Comparison of ENCODE assay signal across 10 cellular contexts in the genomic region with DNA sequence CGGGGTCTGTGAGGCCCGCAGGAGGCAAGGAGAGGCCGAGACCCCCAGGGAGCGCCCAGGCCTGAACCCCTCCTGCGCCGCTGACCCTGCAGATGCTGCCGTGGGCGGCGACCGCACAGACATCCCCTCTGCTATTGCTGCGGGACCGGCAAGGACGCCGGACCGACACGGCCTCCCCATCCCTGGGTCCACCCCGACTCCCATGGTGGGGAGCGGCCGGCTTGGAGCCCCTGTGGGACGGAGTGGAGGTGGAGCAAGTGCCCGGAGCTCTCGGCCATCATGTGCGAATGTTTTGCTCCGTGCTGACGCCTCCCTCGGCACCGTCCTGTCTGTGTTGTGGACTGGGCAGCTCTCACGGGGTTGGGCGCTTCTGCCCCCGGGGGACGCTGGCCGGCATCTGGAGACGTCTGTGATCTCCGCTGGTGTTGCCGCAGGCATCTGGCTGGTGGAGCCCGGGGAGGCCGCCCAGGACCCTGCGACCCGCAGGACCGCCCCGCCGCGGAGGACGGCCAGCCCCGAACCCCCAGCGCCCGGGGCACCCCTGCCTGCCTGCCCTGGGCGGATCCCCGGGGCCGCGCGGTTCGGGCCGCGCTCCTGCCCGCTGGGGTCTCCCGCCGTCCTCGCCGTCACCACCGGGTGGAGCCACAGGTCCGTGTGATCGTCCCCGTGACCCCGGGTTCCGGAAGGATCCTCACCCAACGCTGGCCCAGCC. TPM values are rescaled to one million over a fixed set of nuclear protein-coding genes. Genes with fewer than 3 reads are reported as not detected.
DNase-seq lines count a peak whose midpoint lies in the region; ATAC-seq and TF ChIP-seq lines count a peak whose summit lies in the region.
"Had no signal": no experiment of that assay in that cellular context is flagged by ENCODE, and none has a peak within 500 bp of the region (broad histone marks: within the 10 kb centered on the region; RNA-seq: fewer than 3 reads in every experiment).

No MANE protein-coding gene starts in this region.

- H3K9me3 ChIP-seq in OCI-LY7 (ENCODE audit: low read length) (no peaks in the 10 kb centered on the region), right atrium auricular region (no peaks in the 10 kb centered on the region)

- no peak overlapping the region for H2AFZ ChIP-seq in OCI-LY7 (ENCODE audit: low read length)

- no peak overlapping the region for H3K4me3 Mint-ChIP-seq in activated naive CD4-positive, alpha-beta T cell treated with anti-CD3 and anti-CD28 coated beads, Interleukin-2, amount 10 ng/mL, durations not matched to agents 7 days and 5 days
- H3K4me3 Mint-ChIP-seq: T-helper 1 cell treated with Interleukin-12 subunit alpha and Interleukin-12 subunit beta and Interleukin-4 antibody, amounts not matched to agents 30 μg/mL and 1 μg/mL, for 36 hours had no signal

- intact Hi-C loops in OCI-LY7 (cut with micrococcal nuclease; ENCODE audit: unreplicated experiment), result loop anchor here (2.0 kb wide), 2 partner anchors 241 to 289 kb away; no protein-coding TSS in a partner anchor
- intact Hi-C loops in sciatic nerve (cut with DNase I), result loop anchor here (5.0 kb wide), 1 partner anchor 244 kb away; no protein-coding TSS in a partner anchor

- H4K20me1 ChIP-seq in OCI-LY7 (ENCODE audit: insufficient read depth, low read length), result no peaks in the 10 kb centered on the region

- POLR2A ChIA-PET in OCI-LY7 (lab: Charles Lee), result no interaction called here

- no peaks in the 10 kb centered on the region for H3K4me1 ChIP-seq in OCI-LY7 (ENCODE audit: insufficient read depth, low read length, poor library complexity, severe bottlenecking)
- H3K4me1 ChIP-seq in right atrium auricular region, result peaks cover 0 to 18% of the 10 kb centered on the region in 2 donors

- BruUV-seq in OCI-LY7 (replicated peaks; lab: Mats Ljungman, UMichigan), result no TSS peak

- no peaks in the 10 kb centered on the region for H3K36me3 Mint-ChIP-seq in activated naive CD4-positive, alpha-beta T cell treated with anti-CD3 and anti-CD28 coated beads, Interleukin-2, amount 10 ng/mL, durations not matched to agents 7 days and 5 days

- no peak overlapping the region for H3K27ac Mint-ChIP-seq in activated naive CD4-positive, alpha-beta T cell treated with anti-CD3 and anti-CD28 coated beads, Interleukin-2, amount 10 ng/mL, durations not matched to agents 7 days and 5 days
- H3K27ac Mint-ChIP-seq: T-helper 1 cell treated with Interleukin-12 subunit alpha and Interleukin-12 subunit beta and Interleukin-4 antibody, amounts not matched to agents 30 μg/mL and 1 μg/mL, for 36 hours had no signal

- no peak overlapping the region for H3K27ac ChIP-seq in OCI-LY7 (ENCODE audit: low read depth, low read length, poor library complexity, severe bottlenecking)
- no peak overlapping the region for H3K27ac ChIP-seq in right atrium auricular region

- peaks cover 84% of the 10 kb centered on the region for H3K27me3 Mint-ChIP-seq in activated naive CD4-positive, alpha-beta T cell treated with anti-CD3 and anti-CD28 coated beads, Interleukin-2, amount 10 ng/mL, durations not matched to agents 7 days and 5 days

- no peak overlapping the region for H3K4me2 ChIP-seq in OCI-LY7 (ENCODE audit: low read length)

- no peak overlapping the region for H3K4me3 ChIP-seq in OCI-LY7 (ENCODE audit: low read depth, low read length, poor library complexity, severe bottlenecking)
- H3K4me3 ChIP-seq in right atrium auricular region, result peak overlapping the region; percentile 19 to 39

- peak; percentile 49 for DNase-seq in ELR (ENCODE audit: low read depth)
- DNase-seq in OCI-LY7 (ENCODE audit: low spot score), result peak; percentile 44
- peak; percentile 62 for DNase-seq in activated naive CD4-positive, alpha-beta T cell treated with anti-CD3 and anti-CD28 coated beads, Interleukin-2, amount 10 ng/mL, durations not matched to agents 7 days and 5 days
- DNase-seq in right atrium auricular region (ENCODE audit: low spot score), result no peak
- DNase-seq in sciatic nerve (ENCODE audit: low spot score), result peak; percentile 78
- DNase-seq in SHP77 treated with DMSO at 0.1 percent for 48 hours (lab: John Stamatoyannopoulos, UW), result no peak
- DNase-seq in H4 (ENCODE audit: low spot score), result no peak

- H3K4me1 Mint-ChIP-seq in activated naive CD4-positive, alpha-beta T cell treated with anti-CD3 and anti-CD28 coated beads, Interleukin-2, amount 10 ng/mL, durations not matched to agents 7 days and 5 days, result peaks cover 6% of the 10 kb centered on the region

- CTCF ChIA-PET in OCI-LY7 (lab: Charles Lee; ENCODE audit: unreplicated experiment), result no interaction called here
- CTCF ChIA-PET in activated naive CD4-positive, alpha-beta T cell treated with anti-CD3 and anti-CD28 coated beads, Interleukin-2, amount 10 ng/mL, durations not matched to agents 7 days and 5 days (lab: Charles Lee), result interaction anchor here (2.9 kb wide), 1 partner anchor 244 kb away, joined by 12 read pairs; no protein-coding TSS in a partner anchor

- no peaks in the 10 kb centered on the region for H3K36me3 ChIP-seq in OCI-LY7 (ENCODE audit: insufficient read depth, low read length)
- no peaks in the 10 kb centered on the region for H3K36me3 ChIP-seq in right atrium auricular region

- no peaks in the 10 kb centered on the region for H3K9me3 Mint-ChIP-seq in activated naive CD4-positive, alpha-beta T cell treated with anti-CD3 and anti-CD28 coated beads, Interleukin-2, amount 10 ng/mL, durations not matched to agents 7 days and 5 days
- H3K9me3 Mint-ChIP-seq: T-helper 1 cell treated with Interleukin-12 subunit alpha and Interleukin-12 subunit beta and Interleukin-4 antibody, amounts not matched to agents 30 μg/mL and 1 μg/mL, for 36 hours had no signal

- peak; percentile 75 for TF ChIP-seq CTCF in OCI-LY7 (conservative IDR thresholded peaks at IDR 0.05; ENCODE audit: low read length)
- peak; percentile 52 to 78 for TF ChIP-seq CTCF in right atrium auricular region (IDR thresholded peaks at IDR 0.05)

- no peaks in the 10 kb centered on the region for H3K9me2 ChIP-seq in OCI-LY7 (ENCODE audit: insufficient read depth, low read length)

- H3K79me2 ChIP-seq in OCI-LY7 (ENCODE audit: insufficient read depth, low read depth, low read length), result no peaks in the 10 kb centered on the region

- H3K27me3 ChIP-seq in right atrium auricular region, result peaks cover 0 to 15% of the 10 kb centered on the region in 2 donors

- ATAC-seq in sciatic nerve, result peak; percentile 84
- no peak for ATAC-seq in HG03520 (IDR thresholded peaks at IDR 0.05; ENCODE audit: unreplicated experiment)

RNA-seq across cellular contexts. Expression of a gene that starts 12.8 kb away (rescaled TPM):
- total RNA-seq in OCI-LY7 (2014; rRNA removed; shearing (Covaris generic)), result not detected in 2 replicates
- total RNA-seq in OCI-LY7 (2022) (not detected in 2 replicates), right atrium auricular region (not detected), sciatic nerve (not detected)
- total RNA-seq in H4 (2014; rRNA removed; shearing (Covaris generic)), result not detected in 2 replicates
- total RNA-seq: subcutaneous adipose tissue had no signal

RNA-seq across cellular contexts. Expression of a gene that starts 24.9 kb away (rescaled TPM):
- 98.9 and 125 TPM in 2 replicates for total RNA-seq in OCI-LY7 (2014; rRNA removed; shearing (Covaris generic))
- total RNA-seq in OCI-LY7 (2022) (145 and 146 TPM in 2 replicates), right atrium auricular region (1 to 10 TPM; 1.8 to 2.3 TPM), sciatic nerve (18.9 TPM)
- 6.1 and 7.9 TPM in 2 replicates for total RNA-seq in H4 (2014; rRNA removed; shearing (Covaris generic))

RNA-seq across cellular contexts. Expression of a gene that starts 25.2 kb away (rescaled TPM):
- 51.4 and 64.1 TPM in 2 replicates for total RNA-seq in OCI-LY7 (2014; rRNA removed; shearing (Covaris generic))
- total RNA-seq in OCI-LY7 (2022) (42.1 and 48.6 TPM in 2 replicates), right atrium auricular region (10 to 100 TPM; 11.4 to 13.2 TPM), sciatic nerve (11.4 TPM)
- total RNA-seq in H4 (2014; rRNA removed; shearing (Covaris generic)), result 18.6 and 19.6 TPM in 2 replicates

RNA-seq across cellular contexts. Expression of a gene that starts 52.8 kb away (rescaled TPM):
- 0.13 TPM in 1 of 2 replicates, not detected in the other for total RNA-seq in OCI-LY7 (2014; rRNA removed; shearing (Covaris generic))
- total RNA-seq in OCI-LY7 (2022) (0.30 and 0.44 TPM in 2 replicates), right atrium auricular region (10 to 100 TPM; 44.8 to 94.6 TPM), sciatic nerve (2.9 TPM)
- not detected in 2 replicates for total RNA-seq in H4 (2014; rRNA removed; shearing (Covaris generic))

Comparison
In these comparisons a context has a peak if more than half of its experiments do, and no peak if none do; other contexts are left out.
1. DNase-seq: peak in ELR (single experiment), OCI-LY7 (single experiment), activated naive CD4-positive, alpha-beta T cell treated with anti-CD3 and anti-CD28 coated beads, Interleukin-2, amount 10 ng/mL, durations not matched to agents 7 days and 5 days (single experiment) and sciatic nerve (single experiment); none in right atrium auricular region (single experiment), SHP77 treated with DMSO at 0.1 percent for 48 hours (single experiment) and H4 (single experiment).